ENCODE assay signal across 24 cellular contexts in the genomic region with DNA sequence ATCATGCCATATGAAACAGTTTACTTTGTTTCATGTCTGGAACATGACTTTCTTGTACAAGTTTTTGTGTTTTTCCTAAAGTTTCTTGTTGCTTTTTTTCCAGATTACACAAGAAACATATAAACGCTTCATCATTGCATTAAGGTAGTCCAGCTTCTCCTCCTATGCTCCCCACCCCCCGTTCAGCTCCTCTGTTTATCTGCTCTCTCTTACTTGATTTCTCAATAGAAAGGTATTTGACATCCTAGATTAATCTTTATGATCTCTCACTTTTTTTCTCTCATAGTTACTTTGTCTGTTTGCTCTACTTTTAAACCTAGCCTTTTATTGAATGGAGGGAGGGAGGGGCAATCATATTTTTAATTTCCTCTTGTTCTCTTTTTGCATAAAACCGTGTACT. TPM values are rescaled to one million over a fixed set of nuclear protein-coding genes. Genes with fewer than 3 reads are reported as not detected.
DNase-seq lines count a peak whose midpoint lies in the region; ATAC-seq, FAIRE-seq and TF ChIP-seq lines count a peak whose summit lies in the region.
"Had no signal": no experiment of that assay in that cellular context is flagged by ENCODE, and none has a peak within 500 bp of the region (broad histone marks: within the 10 kb centered on the region; RNA-seq: fewer than 3 reads in every experiment).

No MANE protein-coding gene starts in this region.

- no peaks in the 10 kb centered on the region for H3K9me3 Mint-ChIP-seq in MCF 10A (ENCODE audit: unreplicated experiment)
- H3K9me3 Mint-ChIP-seq: activated naive CD8-positive, alpha-beta T cell treated with anti-CD3 and anti-CD28 coated beads, Interleukin-2, amount 10 ng/mL, durations not matched to agents 7 days and 5 days; activated T-helper 2 cell treated with anti-CD3 and anti-CD28 coated beads, Interferon-gamma antibody, Interleukin-2, Interleukin-4, amounts not matched to agents 10 μg/mL and 5 μg/mL and 100 μg/mL, durations not matched to agents 14 hours and 24 hours and 36 hours had no signal

- no peak overlapping the region for H3K27ac Mint-ChIP-seq in MCF 10A (ENCODE audit: low read depth, unreplicated experiment)
- H3K27ac Mint-ChIP-seq: activated naive CD8-positive, alpha-beta T cell treated with anti-CD3 and anti-CD28 coated beads, Interleukin-2, amount 10 ng/mL, durations not matched to agents 7 days and 5 days; activated T-helper 2 cell treated with anti-CD3 and anti-CD28 coated beads, Interferon-gamma antibody, Interleukin-2, Interleukin-4, amounts not matched to agents 10 μg/mL and 5 μg/mL and 100 μg/mL, durations not matched to agents 14 hours and 24 hours and 36 hours had no signal

- H3K36me3 ChIP-seq in breast epithelium (no peaks in the 10 kb centered on the region), mammary epithelial cell (ENCODE audit: insufficient read depth, low read length) (no peaks in the 10 kb centered on the region), HepG2 (replicated peaks in 1 of 2; ENCODE audit: control insufficient read depth in 1 of 2, insufficient read depth in 2 of 2, low read length in 2 of 2) (no peaks in the 10 kb centered on the region), vagina (no peaks in the 10 kb centered on the region)
- H3K36me3 ChIP-seq: gastroesophageal sphincter, SJCRH30, stomach, WERI-Rb-1 had no signal

- no peaks in the 10 kb centered on the region for H3K36me3 Mint-ChIP-seq in MCF 10A (ENCODE audit: insufficient read depth, unreplicated experiment)
- H3K36me3 Mint-ChIP-seq: activated naive CD8-positive, alpha-beta T cell treated with anti-CD3 and anti-CD28 coated beads, Interleukin-2, amount 10 ng/mL, durations not matched to agents 7 days and 5 days had no signal

- in situ Hi-C loops in mammary epithelial cell (cut with MboI; ENCODE audit: low sequenced_read_pairs in 2 of 2) = no loop called here
- in situ Hi-C loops in HepG2 (cut with HindIII; ENCODE audit: extremely low pct_ligation_motif_present, low pct_unique_long_range_greater_than_20kb) = no loop called here

- TF ChIP-seq POLR2A in breast epithelium (IDR thresholded peaks at IDR 0.05) (no peak), HepG2 (IDR thresholded peaks at IDR 0.05; ENCODE audit: insufficient read depth in 1 of 2, low read depth in 2 of 2, low read length in 2 of 2) (no peak), vagina (IDR thresholded peaks at IDR 0.05) (no peak)

- H3K4me3 Mint-ChIP-seq in MCF 10A (ENCODE audit: unreplicated experiment) = no peak overlapping the region
- H3K4me3 Mint-ChIP-seq: activated naive CD8-positive, alpha-beta T cell treated with anti-CD3 and anti-CD28 coated beads, Interleukin-2, amount 10 ng/mL, durations not matched to agents 7 days and 5 days had no signal

- no peaks in the 10 kb centered on the region for H3K27me3 Mint-ChIP-seq in MCF 10A (ENCODE audit: insufficient read depth, unreplicated experiment)
- H3K27me3 Mint-ChIP-seq: activated naive CD8-positive, alpha-beta T cell treated with anti-CD3 and anti-CD28 coated beads, Interleukin-2, amount 10 ng/mL, durations not matched to agents 7 days and 5 days had no signal

- CTCF ChIA-PET in MCF 10A (lab: Yijun Ruan, JAX) (interaction anchor here (0.7 kb wide), 1 partner anchor 1479 kb away, joined by 4 read pairs; no protein-coding TSS in a partner anchor), mammary epithelial cell (lab: Charles Lee; ENCODE audit: low non-redundant PET) (no interaction called here), HepG2 (lab: Yijun Ruan, JAX; ENCODE audit: low intra/inter-chr PET ratio, low total read pairs) (no interaction called here)

- H3K27me3 ChIP-seq in breast epithelium (no peaks in the 10 kb centered on the region), mammary epithelial cell (ENCODE audit: insufficient read depth, low read length) (no peaks in the 10 kb centered on the region), HepG2 (ENCODE audit: control insufficient read depth in 1 of 2, insufficient read depth in 2 of 2, low read length in 2 of 2) (no peaks in the 10 kb centered on the region), vagina (no peaks in the 10 kb centered on the region)
- H3K27me3 ChIP-seq: gastroesophageal sphincter, SJCRH30, spleen, stomach had no signal

- H3K27ac ChIP-seq in breast epithelium (no peak overlapping the region), mammary epithelial cell (ENCODE audit: insufficient read depth, low read depth, low read length) (no peak overlapping the region), HepG2 (ENCODE audit: extremely low read length, insufficient read depth, low read length) (no peak overlapping the region), vagina (peak overlapping the region; percentile 45)
- H3K27ac ChIP-seq: epithelial cell of prostate, SJCRH30, stomach, WERI-Rb-1 had no signal

- H3K9me3 ChIP-seq in breast epithelium (no peaks in the 10 kb centered on the region), mammary epithelial cell (replicated peaks; ENCODE audit: insufficient read depth, low read length) (no peaks in the 10 kb centered on the region), HepG2 (ENCODE audit: low read length) (no peaks in the 10 kb centered on the region), vagina (no peaks in the 10 kb centered on the region)
- H3K9me3 ChIP-seq: gastroesophageal sphincter, SJCRH30, spleen, stomach had no signal

- intact Hi-C loops in MCF 10A (cut with micrococcal nuclease) = no loop called here
- intact Hi-C loops in breast epithelium (cut with DNase I; ENCODE audit: low total_unique reads) = no loop called here
- intact Hi-C loops in mammary epithelial cell (cut with micrococcal nuclease) = no loop called here
- intact Hi-C loops in HepG2 (cut with micrococcal nuclease; ENCODE audit: unreplicated experiment) = loop anchor here (5.0 kb wide), 2 partner anchors 33 to 48 kb away; no protein-coding TSS in a partner anchor
- intact Hi-C loops in vagina (cut with DNase I) = no loop called here

- DNase-seq in MCF 10A (ENCODE audit: unreplicated experiment) (peak; percentile 30), breast epithelium (ENCODE audit: low spot score in 2 of 2) (no peak), mammary epithelial cell (peak; percentile 19), HepG2 (ENCODE audit: low spot score) (peak; percentile 88), vagina (ENCODE audit: extremely low spot score in 2 of 2) (no peak), DMS 273 (lab: John Stamatoyannopoulos, UW; ENCODE audit: unreplicated experiment) (no peak), MV-4-11 (lab: John Stamatoyannopoulos, UW) (no peak)
- no peak for DNase-seq in activated naive CD4-positive, alpha-beta T cell (lab: John Stamatoyannopoulos, UW)
- DNase-seq: 8988T; activated CD8-positive, alpha-beta memory T cell treated with anti-CD3 and anti-CD28 coated beads, Interleukin-2, amount 50 U/mL, for 4 hours; activated naive CD8-positive, alpha-beta T cell treated with anti-CD3 and anti-CD28 coated beads, Interleukin-2, amount 10 ng/mL, durations not matched to agents 7 days and 5 days; dermis blood vessel endothelial cell; left cardiac atrium; NCI-H146; NCI-H526 treated with DMSO at 0.1 percent for 48 hours; spleen; stimulated activated CD4-positive, alpha-beta T cell treated with anti-CD3 and anti-CD28 coated beads, Interleukin-4, amount 100 ng/mL, for 4 hours; stomach; WERI-Rb-1 had no signal

- TF ChIP-seq CTCF in MCF 10A (IDR thresholded peaks at IDR 0.05; ENCODE audit: unreplicated experiment) (no peak), breast epithelium (IDR thresholded peaks at IDR 0.05) (no peak), mammary epithelial cell (conservative IDR thresholded peaks at IDR 0.05 in 1 of 2, IDR thresholded peaks at IDR 0.05 in 1 of 2; ENCODE audit: extremely low read depth in 1 of 2, insufficient read depth in 1 of 2, low read depth in 1 of 2, low read length in 2 of 2) (no peak), HepG2 (CRISPR knock-in tag; IDR thresholded peaks at IDR 0.05) (no peak), vagina (IDR thresholded peaks at IDR 0.05) (no peak)

- no peaks in the 10 kb centered on the region for H3K79me2 ChIP-seq in mammary epithelial cell (ENCODE audit: insufficient read depth, low read length)
- no peaks in the 10 kb centered on the region for H3K79me2 ChIP-seq in HepG2 (ENCODE audit: insufficient read depth, low read length)

- H3K4me2 ChIP-seq in mammary epithelial cell (ENCODE audit: insufficient read depth, low read depth, low read length) (no peak overlapping the region), HepG2 (ENCODE audit: low read depth, low read length) (no peak overlapping the region)

- H2AFZ ChIP-seq in mammary epithelial cell (ENCODE audit: low read depth, low read length) (no peak overlapping the region), HepG2 (ENCODE audit: low read length) (no peak overlapping the region)

- FAIRE-seq in HepG2 (lab: Jason Lieb, UNC) = no peak
- FAIRE-seq: GM18507 had no signal

- dilution Hi-C loops in mammary epithelial cell (cut with HindIII; ENCODE audit: low sequenced_read_pairs) = no loop called here

- H3K4me1 Mint-ChIP-seq in MCF 10A (ENCODE audit: insufficient read depth, unreplicated experiment) = peaks cover 7% of the 10 kb centered on the region

- ATAC-seq in HepG2 = peak; percentile 10; the same call in 1 of the 3 replicates
- ATAC-seq: gastroesophageal sphincter, left cardiac atrium had no signal

- POLR2A ChIA-PET in MCF 10A (lab: Yijun Ruan, JAX) (interaction anchor here (0.5 to 1.1 kb wide), 2 partner anchors 31 to 55 kb away, joined by 3 to 4 read pairs; no protein-coding TSS in a partner anchor), HepG2 (lab: Yijun Ruan, JAX) (interaction anchor here (0.7 to 1.7 kb wide), 5 partner anchors 13 to 516 kb away, joined by 3 to 7 read pairs (median 5); partner anchors contain the start of gene SLC40A1)

- H4K20me1 ChIP-seq in mammary epithelial cell (ENCODE audit: insufficient read depth, low read length) (no peaks in the 10 kb centered on the region), HepG2 (ENCODE audit: insufficient read depth, low read length) (no peaks in the 10 kb centered on the region)

- H3K9ac ChIP-seq in mammary epithelial cell (ENCODE audit: insufficient read depth, low read length) (no peak overlapping the region), HepG2 (ENCODE audit: insufficient read depth, low read depth, low read length) (no peak overlapping the region)

- 93% methylated on average over 3 of the region's 3 CpGs for WGBS in mammary epithelial cell (ENCODE audit: low coverage, missing lambda C conversion rate)
- 27% methylated on average over 3 of the region's 3 CpGs for WGBS in HepG2 (ENCODE audit: low lambda C conversion rate)

- H3K4me1 ChIP-seq in breast epithelium (no peaks in the 10 kb centered on the region), mammary epithelial cell (ENCODE audit: insufficient read depth, low read length) (no peaks in the 10 kb centered on the region), HepG2 (ENCODE audit: insufficient read depth, low read length) (peaks cover 90% of the 10 kb centered on the region), vagina (peaks cover 39% of the 10 kb centered on the region)

- TF ChIP-seq EP300 in HepG2 (IDR thresholded peaks at IDR 0.05; ENCODE audit: low read depth in 2 of 2, low read length in 2 of 2) (no peak), HepG2 (CRISPR knock-in tag; IDR thresholded peaks at IDR 0.05; ENCODE audit: borderline replicate concordance) (no peak)

- TF ChIP-seq RAD21 in HepG2 (CRISPR knock-in tag; IDR thresholded peaks at IDR 0.05) = no peak

- no peak overlapping the region for H3K4me3 ChIP-seq in breast epithelium
- H3K4me3 ChIP-seq in mammary epithelial cell (replicated peaks in 1 of 3; ENCODE audit: insufficient read depth in 1 of 3, low read depth in 2 of 3, low read length in 3 of 3) = no peak overlapping the region
- H3K4me3 ChIP-seq in HepG2 (replicated peaks in 1 of 3; ENCODE audit: insufficient read depth in 1 of 3, low read depth in 2 of 3, low read length in 3 of 3) = no peak overlapping the region
- no peak overlapping the region for H3K4me3 ChIP-seq in vagina
- H3K4me3 ChIP-seq: gastroesophageal sphincter, SJCRH30, spleen, stomach had no signal

- BruUV-seq in MCF 10A (replicated peaks; lab: Mats Ljungman, UMichigan) (no TSS peak), mammary epithelial cell (replicated peaks; lab: Mats Ljungman, UMichigan) (no TSS peak), HepG2 (replicated peaks; lab: Mats Ljungman, UMichigan) (no TSS peak)

RNA-seq across cellular contexts. Expression of gene SLC40A1, which starts 25.3 kb away (rescaled TPM):
- total RNA-seq in MCF 10A (2022) (0.15 TPM in 1 of 2 replicates, not detected in the other), breast epithelium (100 to 1,000 TPM in 2 of 3 donors, 10 to 100 TPM in 1; 42.2 to 183 (median 162) TPM), mammary epithelial cell (1 to 10 TPM in 1 of 2 donors, not detected in 1; 3.2 TPM), HepG2 (2016; rRNA removed; fragmentation: Illumina TruSeq; extraction: Trizol) (10.6 and 19.2 TPM in 2 replicates), vagina (53.3 TPM)
- polyA plus RNA-seq in mammary epithelial cell (not detected), HepG2 (2011; rRNA removed) (21.4 and 24.9 TPM in 2 replicates)
- polyA minus RNA-seq in mammary epithelial cell = not detected
- 2.5 and 3.1 TPM in 2 replicates for total RNA-seq in HepG2 (2016; cell fraction: cytosol; rRNA removed; fragmentation: Illumina TruSeq; extraction: Trizol; ENCODE audit: low read depth)
- total RNA-seq in HepG2 (2016; cell fraction: insoluble cytoplasmic fraction; rRNA removed; fragmentation: Illumina TruSeq; extraction: Trizol) = 10.6 and 17.6 TPM in 2 replicates
- 20.1 and 24.4 TPM in 2 replicates for total RNA-seq in HepG2 (2016; cell fraction: membrane; rRNA removed; fragmentation: Illumina TruSeq; extraction: Trizol)
- 9.0 and 10.7 TPM in 2 replicates for total RNA-seq in HepG2 (2016; cell fraction: nucleus; rRNA removed; fragmentation: Illumina TruSeq; extraction: Trizol)
- 14.9 and 22.6 TPM in 2 replicates for polyA plus RNA-seq in HepG2 (2011; cell fraction: cytosol; rRNA removed)
- 12.3 and 12.6 TPM in 2 replicates for polyA plus RNA-seq in HepG2 (2011; cell fraction: nucleus; rRNA removed)
- 35.5 and 45.2 TPM in 2 replicates for polyA plus RNA-seq in HepG2 (2012)
- 3.4 and 3.6 TPM in 2 replicates for polyA plus RNA-seq in HepG2 (2016; cell fraction: cytosol; fragmentation: Illumina TruSeq; extraction: Trizol; ENCODE audit: low read depth)
- 19.5 and 21.2 TPM in 2 replicates for polyA plus RNA-seq in HepG2 (2016; cell fraction: insoluble cytoplasmic fraction; fragmentation: Illumina TruSeq; extraction: Trizol; ENCODE audit: low read depth)
- polyA plus RNA-seq in HepG2 (2016; cell fraction: membrane; fragmentation: Illumina TruSeq; extraction: Trizol; ENCODE audit: low read depth) = 19.1 and 22.9 TPM in 2 replicates
- polyA plus RNA-seq in HepG2 (2016; cell fraction: nucleus; fragmentation: Illumina TruSeq; extraction: Trizol; ENCODE audit: insufficient read depth, low read depth) = 12.8 and 14.3 TPM in 2 replicates
- polyA minus RNA-seq in HepG2 (2011; rRNA and poly(A)+ RNA removed; ENCODE audit: low replicate concordance) = 0.47 and 45.0 TPM in 2 replicates
- 26.4 and 29.2 TPM in 2 replicates for polyA minus RNA-seq in HepG2 (2011; cell fraction: cytosol; rRNA and poly(A)+ RNA removed)
- 33.1 and 37.5 TPM in 2 replicates for polyA minus RNA-seq in HepG2 (2011; cell fraction: nucleus; rRNA and poly(A)+ RNA removed)

Comparison
In these comparisons a context has a peak if more than half of its experiments do, and no peak if none do; other contexts are left out.
1. DNase-seq: peak in MCF 10A (single experiment), mammary epithelial cell (single experiment) and HepG2 (single experiment); none in breast epithelium (0 of 2), vagina (0 of 2), activated naive CD4-positive, alpha-beta T cell (0 of 4), DMS 273 (single experiment) and MV-4-11 (single experiment).